In genomic region chr10:26860026-26860541, GRCh38 we compare ENCODE assay signal across 1 cellular context.
TF ChIP-seq lines count a peak whose summit lies in the region.

No MANE protein-coding gene starts in this region.

TF ChIP-seq in K562, 482 proteins besides CTCF, POLR2A, EP300 and RAD21 (continued from another document and continues in another):
- TF ChIP-seq, protein P1, sequence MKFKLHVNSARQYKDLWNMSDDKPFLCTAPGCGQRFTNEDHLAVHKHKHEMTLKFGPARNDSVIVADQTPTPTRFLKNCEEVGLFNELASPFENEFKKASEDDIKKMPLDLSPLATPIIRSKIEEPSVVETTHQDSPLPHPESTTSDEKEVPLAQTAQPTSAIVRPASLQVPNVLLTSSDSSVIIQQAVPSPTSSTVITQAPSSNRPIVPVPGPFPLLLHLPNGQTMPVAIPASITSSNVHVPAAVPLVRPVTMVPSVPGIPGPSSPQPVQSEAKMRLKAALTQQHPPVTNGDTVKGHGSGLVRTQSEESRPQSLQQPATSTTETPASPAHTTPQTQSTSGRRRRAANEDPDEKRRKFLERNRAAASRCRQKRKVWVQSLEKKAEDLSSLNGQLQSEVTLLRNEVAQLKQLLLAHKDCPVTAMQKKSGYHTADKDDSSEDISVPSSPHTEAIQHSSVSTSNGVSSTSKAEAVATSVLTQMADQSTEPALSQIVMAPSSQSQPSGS (CRISPR knock-in tag; IDR thresholded peaks at IDR 0.05), result no peak
- no peak; the same call in 1 of the 2 replicates for TF ChIP-seq ELF1 (tag; IDR thresholded peaks at IDR 0.05)
- TF ChIP-seq POU5F1 (IDR thresholded peaks at IDR 0.05; ENCODE audit: borderline replicate concordance, low read depth, low read length, partially characterized antibody), result no peak
- no peak for TF ChIP-seq MIER1 (IDR thresholded peaks at IDR 0.05; ENCODE audit: low read depth)
- no peak for TF ChIP-seq ZNF76 (CRISPR knock-in tag; IDR thresholded peaks at IDR 0.05; ENCODE audit: borderline replicate concordance)
- TF ChIP-seq PCBP1 (IDR thresholded peaks at IDR 0.05; ENCODE audit: low read depth, low read length, poor library complexity, severe bottlenecking), result peak; percentile 85
- TF ChIP-seq RUNX1 (IDR thresholded peaks at IDR 0.05; ENCODE audit: low read depth), result no peak
- TF ChIP-seq ARNT (IDR thresholded peaks at IDR 0.05), result no peak
- TF ChIP-seq TOE1 (IDR thresholded peaks at IDR 0.05; ENCODE audit: borderline replicate concordance), result no peak
- TF ChIP-seq TOE1 (CRISPR knock-in tag; IDR thresholded peaks at IDR 0.05; ENCODE audit: borderline replicate concordance, low read depth), result no peak
- no peak for TF ChIP-seq ZBTB49 (CRISPR knock-in tag; IDR thresholded peaks at IDR 0.05; ENCODE audit: borderline replicate concordance)
- TF ChIP-seq, protein P2, sequence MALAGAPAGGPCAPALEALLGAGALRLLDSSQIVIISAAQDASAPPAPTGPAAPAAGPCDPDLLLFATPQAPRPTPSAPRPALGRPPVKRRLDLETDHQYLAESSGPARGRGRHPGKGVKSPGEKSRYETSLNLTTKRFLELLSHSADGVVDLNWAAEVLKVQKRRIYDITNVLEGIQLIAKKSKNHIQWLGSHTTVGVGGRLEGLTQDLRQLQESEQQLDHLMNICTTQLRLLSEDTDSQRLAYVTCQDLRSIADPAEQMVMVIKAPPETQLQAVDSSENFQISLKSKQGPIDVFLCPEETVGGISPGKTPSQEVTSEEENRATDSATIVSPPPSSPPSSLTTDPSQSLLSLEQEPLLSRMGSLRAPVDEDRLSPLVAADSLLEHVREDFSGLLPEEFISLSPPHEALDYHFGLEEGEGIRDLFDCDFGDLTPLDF (CRISPR knock-in tag; IDR thresholded peaks at IDR 0.05), result no peak
- TF ChIP-seq XRCC4 (IDR thresholded peaks at IDR 0.05; ENCODE audit: extremely low read depth, insufficient read depth, insufficient read length), result no peak
- peak; percentile 74 for TF ChIP-seq TAF1 (IDR thresholded peaks at IDR 0.05; ENCODE audit: control insufficient read depth, extremely low read depth, insufficient read depth, low read length, severe bottlenecking)
- no peak for TF ChIP-seq CC2D1A (IDR thresholded peaks at IDR 0.05)
- TF ChIP-seq USF2 (CRISPR knock-in tag; IDR thresholded peaks at IDR 0.05), result no peak
- TF ChIP-seq, protein P3, sequence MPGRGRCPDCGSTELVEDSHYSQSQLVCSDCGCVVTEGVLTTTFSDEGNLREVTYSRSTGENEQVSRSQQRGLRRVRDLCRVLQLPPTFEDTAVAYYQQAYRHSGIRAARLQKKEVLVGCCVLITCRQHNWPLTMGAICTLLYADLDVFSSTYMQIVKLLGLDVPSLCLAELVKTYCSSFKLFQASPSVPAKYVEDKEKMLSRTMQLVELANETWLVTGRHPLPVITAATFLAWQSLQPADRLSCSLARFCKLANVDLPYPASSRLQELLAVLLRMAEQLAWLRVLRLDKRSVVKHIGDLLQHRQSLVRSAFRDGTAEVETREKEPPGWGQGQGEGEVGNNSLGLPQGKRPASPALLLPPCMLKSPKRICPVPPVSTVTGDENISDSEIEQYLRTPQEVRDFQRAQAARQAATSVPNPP (IDR thresholded peaks at IDR 0.05; ENCODE audit: borderline replicate concordance, insufficient read depth, insufficient read length), result no peak
- TF ChIP-seq, protein P4, sequence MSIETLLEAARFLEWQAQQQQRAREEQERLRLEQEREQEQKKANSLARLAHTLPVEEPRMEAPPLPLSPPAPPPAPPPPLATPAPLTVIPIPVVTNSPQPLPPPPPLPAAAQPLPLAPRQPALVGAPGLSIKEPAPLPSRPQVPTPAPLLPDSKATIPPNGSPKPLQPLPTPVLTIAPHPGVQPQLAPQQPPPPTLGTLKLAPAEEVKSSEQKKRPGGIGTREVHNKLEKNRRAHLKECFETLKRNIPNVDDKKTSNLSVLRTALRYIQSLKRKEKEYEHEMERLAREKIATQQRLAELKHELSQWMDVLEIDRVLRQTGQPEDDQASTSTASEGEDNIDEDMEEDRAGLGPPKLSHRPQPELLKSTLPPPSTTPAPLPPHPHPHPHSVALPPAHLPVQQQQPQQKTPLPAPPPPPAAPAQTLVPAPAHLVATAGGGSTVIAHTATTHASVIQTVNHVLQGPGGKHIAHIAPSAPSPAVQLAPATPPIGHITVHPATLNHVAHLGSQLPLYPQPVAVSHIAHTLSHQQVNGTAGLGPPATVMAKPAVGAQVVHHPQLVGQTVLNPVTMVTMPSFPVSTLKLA (conservative IDR thresholded peaks at IDR 0.05), result peak in 1 of 2 experiments; percentile 51; a peak in 1 of 4 replicates
- no peak for TF ChIP-seq MCM2 (IDR thresholded peaks at IDR 0.05; ENCODE audit: low read depth)
- TF ChIP-seq POLR3A (IDR thresholded peaks at IDR 0.05; ENCODE audit: borderline replicate concordance, extremely low read depth, insufficient read depth, insufficient read length), result no peak
- no peak for TF ChIP-seq NR3C1 (CRISPR knock-in tag; IDR thresholded peaks at IDR 0.05)
- no peak for TF ChIP-seq YBX1 (IDR thresholded peaks at IDR 0.05)
- no peak for TF ChIP-seq FOXA3 (CRISPR knock-in tag; conservative IDR thresholded peaks at IDR 0.05 in 1 of 2, IDR thresholded peaks at IDR 0.05 in 1 of 2)
- no peak for TF ChIP-seq ARID2 (IDR thresholded peaks at IDR 0.05)
- TF ChIP-seq, protein P5, sequence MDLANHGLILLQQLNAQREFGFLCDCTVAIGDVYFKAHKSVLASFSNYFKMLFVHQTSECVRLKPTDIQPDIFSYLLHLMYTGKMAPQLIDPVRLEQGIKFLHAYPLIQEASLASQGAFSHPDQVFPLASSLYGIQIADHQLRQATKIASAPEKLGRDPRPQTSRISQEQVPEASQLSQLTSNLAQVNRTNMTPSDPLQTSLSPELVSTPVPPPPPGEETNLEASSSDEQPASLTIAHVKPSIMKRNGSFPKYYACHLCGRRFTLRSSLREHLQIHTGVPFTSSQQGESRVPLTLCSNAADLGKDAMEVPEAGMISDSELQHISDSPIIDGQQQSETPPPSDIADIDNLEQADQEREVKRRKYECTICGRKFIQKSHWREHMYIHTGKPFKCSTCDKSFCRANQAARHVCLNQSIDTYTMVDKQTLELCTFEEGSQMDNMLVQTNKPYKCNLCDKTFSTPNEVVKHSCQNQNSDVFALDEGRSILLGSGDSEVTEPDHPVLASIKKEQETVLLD (IDR thresholded peaks at IDR 0.05), result no peak
- TF ChIP-seq CHD4 (IDR thresholded peaks at IDR 0.05; ENCODE audit: insufficient read depth, insufficient replicate concordance, low read depth, low read length, poor library complexity, severe bottlenecking), result no peak
- TF ChIP-seq XRCC5 (IDR thresholded peaks at IDR 0.05; ENCODE audit: low read depth, low read length), result no peak
- TF ChIP-seq NCOR1 (IDR thresholded peaks at IDR 0.05), result no peak
- no peak for TF ChIP-seq TCF15 (CRISPR knock-in tag; IDR thresholded peaks at IDR 0.05)
- no peak for TF ChIP-seq HNRNPL (IDR thresholded peaks at IDR 0.05; ENCODE audit: low read depth, low read length)
- TF ChIP-seq RHOXF2B (CRISPR knock-in tag; conservative IDR thresholded peaks at IDR 0.05), result no peak
- no peak for TF ChIP-seq NKRF (IDR thresholded peaks at IDR 0.05; ENCODE audit: borderline replicate concordance)
- TF ChIP-seq, protein P6, sequence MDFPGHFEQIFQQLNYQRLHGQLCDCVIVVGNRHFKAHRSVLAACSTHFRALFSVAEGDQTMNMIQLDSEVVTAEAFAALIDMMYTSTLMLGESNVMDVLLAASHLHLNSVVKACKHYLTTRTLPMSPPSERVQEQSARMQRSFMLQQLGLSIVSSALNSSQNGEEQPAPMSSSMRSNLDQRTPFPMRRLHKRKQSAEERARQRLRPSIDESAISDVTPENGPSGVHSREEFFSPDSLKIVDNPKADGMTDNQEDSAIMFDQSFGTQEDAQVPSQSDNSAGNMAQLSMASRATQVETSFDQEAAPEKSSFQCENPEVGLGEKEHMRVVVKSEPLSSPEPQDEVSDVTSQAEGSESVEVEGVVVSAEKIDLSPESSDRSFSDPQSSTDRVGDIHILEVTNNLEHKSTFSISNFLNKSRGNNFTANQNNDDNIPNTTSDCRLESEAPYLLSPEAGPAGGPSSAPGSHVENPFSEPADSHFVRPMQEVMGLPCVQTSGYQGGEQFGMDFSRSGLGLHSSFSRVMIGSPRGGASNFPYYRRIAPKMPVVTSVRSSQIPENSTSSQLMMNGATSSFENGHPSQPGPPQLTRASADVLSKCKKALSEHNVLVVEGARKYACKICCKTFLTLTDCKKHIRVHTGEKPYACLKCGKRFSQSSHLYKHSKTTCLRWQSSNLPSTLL (IDR thresholded peaks at IDR 0.05), result no peak
- TF ChIP-seq ZNF354B (CRISPR knock-in tag; IDR thresholded peaks at IDR 0.05), result no peak
- 0 out of 2 replicates have a peak, but pooled peaks have one; percentile 46 for TF ChIP-seq SPI1 (IDR thresholded peaks at IDR 0.05; ENCODE audit: borderline replicate concordance, low read depth, low read length)
- no peak for TF ChIP-seq PURB (CRISPR knock-in tag; IDR thresholded peaks at IDR 0.05; ENCODE audit: low read depth)
- no peak for TF ChIP-seq ZNF609 (CRISPR knock-in tag; IDR thresholded peaks at IDR 0.05; ENCODE audit: borderline replicate concordance)
- TF ChIP-seq ADNP (tag; IDR thresholded peaks at IDR 0.05), result no peak
- no peak; the same call in 1 of the 2 replicates for TF ChIP-seq ZNF316 (IDR thresholded peaks at IDR 0.05)
- no peak for TF ChIP-seq ZC3H4 (CRISPR knock-in tag; IDR thresholded peaks at IDR 0.05; ENCODE audit: borderline replicate concordance)
- no peak for TF ChIP-seq ZBTB8A (IDR thresholded peaks at IDR 0.05; ENCODE audit: partially characterized antibody)
